ENCODE assay signal across 26 cellular contexts in the genomic region with DNA sequence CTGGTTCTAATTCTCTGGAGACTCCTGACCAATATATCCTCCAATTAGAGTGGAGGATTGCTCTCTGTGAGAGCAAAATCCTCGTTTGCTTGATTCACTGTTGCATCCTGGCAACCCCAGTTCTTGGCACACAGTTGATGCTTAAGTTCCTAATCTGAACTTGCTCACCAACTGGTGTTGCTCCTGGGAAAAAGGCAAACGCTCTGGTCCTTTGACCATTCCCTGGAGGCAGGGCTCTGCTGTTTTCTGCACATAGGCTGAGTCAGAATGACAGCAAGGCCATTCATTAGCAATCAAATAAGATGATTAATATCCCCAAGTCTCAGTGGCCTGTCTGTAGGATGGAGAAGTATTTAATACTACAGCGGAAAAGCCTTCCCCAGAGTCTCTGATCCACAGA.
DNase-seq lines count a peak whose midpoint lies in the region; ATAC-seq and TF ChIP-seq lines count a peak whose summit lies in the region.
"Had no signal": no experiment of that assay in that cellular context is flagged by ENCODE, and none has a peak within 500 bp of the region (broad histone marks: within the 10 kb centered on the region; RNA-seq: fewer than 3 reads in every experiment).

No MANE protein-coding gene starts in this region.

- no peaks in the 10 kb centered on the region for H3K79me2 ChIP-seq in osteoblast (ENCODE audit: insufficient read depth, low read length)
- H3K79me2 ChIP-seq: parathyroid adenoma had no signal

- no peak overlapping the region for H2AFZ ChIP-seq in osteoblast (ENCODE audit: low read length)
- H2AFZ ChIP-seq: parathyroid adenoma had no signal

- intact Hi-C loops in CD8-positive, alpha-beta T cell (cut with DNase I, micrococcal nuclease) = no loop called here

- no peaks in the 10 kb centered on the region for H3K9me3 Mint-ChIP-seq in CD8-positive, alpha-beta T cell
- H3K9me3 Mint-ChIP-seq: activated CD4-positive, alpha-beta memory T cell treated with anti-CD3 and anti-CD28 coated beads, Interleukin-2, amount 10 ng/mL, durations not matched to agents 7 days and 5 days; activated T-helper 2 cell treated with anti-CD3 and anti-CD28 coated beads, Interferon-gamma antibody, Interleukin-2, Interleukin-4, amounts not matched to agents 10 μg/mL and 5 μg/mL and 100 μg/mL, durations not matched to agents 14 hours and 24 hours and 36 hours had no signal

- no peaks in the 10 kb centered on the region for H3K27me3 ChIP-seq in osteoblast (ENCODE audit: insufficient read depth, low read length)
- no peaks in the 10 kb centered on the region for H3K27me3 ChIP-seq in CD8-positive, alpha-beta T cell (ENCODE audit: insufficient read depth, low read length)
- H3K27me3 ChIP-seq: right atrium auricular region, upper lobe of right lung had no signal

- peaks cover 3% of the 10 kb centered on the region for H3K4me1 ChIP-seq in osteoblast (ENCODE audit: insufficient read depth, low read length)
- no peaks in the 10 kb centered on the region for H3K4me1 ChIP-seq in CD8-positive, alpha-beta T cell (ENCODE audit: insufficient read depth, low read length)
- H3K4me1 ChIP-seq: parathyroid adenoma, spleen, upper lobe of right lung had no signal

- H3K9me3 ChIP-seq in osteoblast (ENCODE audit: low read depth, low read length) = no peaks in the 10 kb centered on the region
- no peaks in the 10 kb centered on the region for H3K9me3 ChIP-seq in CD8-positive, alpha-beta T cell (ENCODE audit: low read length)
- H3K9me3 ChIP-seq: mucosa of descending colon, right atrium auricular region, spleen, upper lobe of right lung had no signal

- CTCF ChIA-PET in CD8-positive, alpha-beta T cell (lab: Charles Lee) = no interaction called here

- H3K4me3 ChIP-seq in choroid plexus epithelial cell (ENCODE audit: low read depth, low read length) (no peak overlapping the region), osteoblast (ENCODE audit: insufficient read depth, low read length) (no peak overlapping the region)
- H3K4me3 ChIP-seq in CD8-positive, alpha-beta T cell (ENCODE audit: low read depth, low read length) = no peak overlapping the region
- H3K4me3 ChIP-seq: lung, mucosa of descending colon, right atrium auricular region, spleen, upper lobe of right lung had no signal

- DNase-seq in Ammon's horn (ENCODE audit: low spot score) (peak; percentile 36), NCI-H446 treated with DMSO at 0.1 percent for 48 hours (lab: John Stamatoyannopoulos, UW) (peak; percentile 89), choroid plexus epithelial cell (ENCODE audit: low read depth) (peak; percentile 13), osteoblast (ENCODE audit: insufficient read length, low spot score, missing footprints) (no peak), DMS 273 treated with DMSO at 0.1 percent for 48 hours (lab: John Stamatoyannopoulos, UW) (no peak), H4 (ENCODE audit: low spot score) (no peak), NCI-H2029 (lab: John Stamatoyannopoulos, UW) (no peak)
- no peak for DNase-seq in CD8-positive, alpha-beta T cell
- DNase-seq: activated CD4-positive, alpha-beta memory T cell treated with anti-CD3 and anti-CD28 coated beads, Interleukin-2, amount 10 ng/mL, durations not matched to agents 7 days and 5 days; activated CD4-positive, CD25-positive, alpha-beta regulatory T cell treated with anti-CD3 and anti-CD28 coated beads, Interleukin-2, amount 50 U/mL, for 72 hours; CD4-positive, CD25-positive, alpha-beta regulatory T cell; central memory CD4-positive, alpha-beta T cell; dermis blood vessel endothelial cell; H7; mucosa of descending colon; NCI-H1092 treated with DMSO at 0.1 percent for 48 hours; NCI-H187 treated with DMSO at 0.1 percent for 48 hours; spleen; T-helper 1 cell; upper lobe of right lung had no signal

- no peaks in the 10 kb centered on the region for H3K27me3 Mint-ChIP-seq in CD8-positive, alpha-beta T cell (ENCODE audit: low read depth)
- H3K27me3 Mint-ChIP-seq: CD4-positive, CD25-positive, alpha-beta regulatory T cell had no signal

- ATAC-seq in CD8-positive, alpha-beta T cell = no peak
- ATAC-seq: activated naive CD4-positive, alpha-beta T cell treated with anti-CD3 and anti-CD28 coated beads, Interleukin-2, amount 50 U/mL, for 72 hours; mucosa of descending colon; natural killer cell treated with Interleukin-12 subunit alpha and Interleukin-12 subunit beta and Interleukin-15 and Interleukin-18, amount 100 ng/mL, for 72 hours; upper lobe of right lung had no signal

- POLR2A ChIA-PET in CD8-positive, alpha-beta T cell (lab: Charles Lee) = no interaction called here

- no peaks in the 10 kb centered on the region for H3K4me1 Mint-ChIP-seq in CD8-positive, alpha-beta T cell (ENCODE audit: low read depth)
- H3K4me1 Mint-ChIP-seq: activated CD4-positive, alpha-beta memory T cell treated with anti-CD3 and anti-CD28 coated beads, Interleukin-2, amount 10 ng/mL, durations not matched to agents 7 days and 5 days had no signal

- peak overlapping the region; percentile 25 for H3K27ac ChIP-seq in osteoblast (ENCODE audit: low read depth, low read length)
- no peak overlapping the region for H3K27ac ChIP-seq in CD8-positive, alpha-beta T cell (ENCODE audit: low read depth, low read length)
- H3K27ac ChIP-seq: parathyroid adenoma, right atrium auricular region, spleen, upper lobe of right lung had no signal

- H3K4me2 ChIP-seq in osteoblast (ENCODE audit: insufficient read depth, low read length) = no peak overlapping the region

- no peaks in the 10 kb centered on the region for H3K36me3 ChIP-seq in osteoblast (ENCODE audit: insufficient read depth, low read length)
- H3K36me3 ChIP-seq in CD8-positive, alpha-beta T cell (ENCODE audit: insufficient read depth, low read length) = no peaks in the 10 kb centered on the region
- H3K36me3 ChIP-seq: right atrium auricular region, spleen, upper lobe of right lung had no signal

- no peaks in the 10 kb centered on the region for H4K20me1 ChIP-seq in osteoblast (ENCODE audit: insufficient read depth, low read length)

- TF ChIP-seq CTCF in choroid plexus epithelial cell (conservative IDR thresholded peaks at IDR 0.05; ENCODE audit: low read depth, low read length) (no peak), osteoblast (IDR thresholded peaks at IDR 0.05; ENCODE audit: extremely low read depth, low read depth, low read length) (no peak)
- TF ChIP-seq CTCF in CD8-positive, alpha-beta T cell (IDR thresholded peaks at IDR 0.05) = no peak

- no peaks in the 10 kb centered on the region for H3K36me3 Mint-ChIP-seq in CD8-positive, alpha-beta T cell
- H3K36me3 Mint-ChIP-seq: activated naive CD4-positive, alpha-beta T cell treated with anti-CD3 and anti-CD28 coated beads, Interleukin-2, amount 50 U/mL, for 72 hours; CD4-positive, CD25-positive, alpha-beta regulatory T cell; natural killer cell treated with Interleukin-12 subunit alpha and Interleukin-12 subunit beta and Interleukin-15 and Interleukin-18, amount 100 ng/mL, for 72 hours had no signal

- H3K4me3 Mint-ChIP-seq in CD8-positive, alpha-beta T cell = no peak overlapping the region
- H3K4me3 Mint-ChIP-seq: activated CD4-positive, alpha-beta memory T cell treated with anti-CD3 and anti-CD28 coated beads, Interleukin-2, amount 10 ng/mL, durations not matched to agents 7 days and 5 days; CD4-positive, CD25-positive, alpha-beta regulatory T cell; natural killer cell treated with Interleukin-12 subunit alpha and Interleukin-12 subunit beta and Interleukin-15 and Interleukin-18, amount 100 ng/mL, for 72 hours had no signal

- H3K27ac Mint-ChIP-seq in CD8-positive, alpha-beta T cell = no peak overlapping the region
- H3K27ac Mint-ChIP-seq: activated CD4-positive, alpha-beta memory T cell treated with anti-CD3 and anti-CD28 coated beads, Interleukin-2, amount 10 ng/mL, durations not matched to agents 7 days and 5 days; activated naive CD4-positive, alpha-beta T cell treated with anti-CD3 and anti-CD28 coated beads, Interleukin-2, amount 50 U/mL, for 72 hours; activated T-helper 2 cell treated with anti-CD3 and anti-CD28 coated beads, Interferon-gamma antibody, Interleukin-2, Interleukin-4, amounts not matched to agents 10 μg/mL and 5 μg/mL and 100 μg/mL, durations not matched to agents 14 hours and 24 hours and 36 hours; CD4-positive, CD25-positive, alpha-beta regulatory T cell; natural killer cell treated with Interleukin-12 subunit alpha and Interleukin-12 subunit beta and Interleukin-15 and Interleukin-18, amount 100 ng/mL, for 72 hours had no signal

Comparison
In these comparisons a context has a peak if more than half of its experiments do, and no peak if none do; other contexts are left out.
1. DNase-seq: peak in Ammon's horn (single experiment), NCI-H446 treated with DMSO at 0.1 percent for 48 hours (single experiment) and choroid plexus epithelial cell (single experiment); none in osteoblast (single experiment), CD8-positive, alpha-beta T cell (0 of 7), DMS 273 treated with DMSO at 0.1 percent for 48 hours (single experiment), H4 (single experiment) and NCI-H2029 (single experiment).